ENCODE assay signal across 1 cellular context in genomic region chrX:50838820-50839600, GRCh38.
TF ChIP-seq lines count a peak whose summit lies in the region.

No MANE protein-coding gene starts in this region.

TF ChIP-seq in SK-N-SH treated with all-trans-retinoic acid at 6 μM for 48 hours, 23 proteins besides CTCF, POLR2A, EP300 and RAD21 (continued from another document):
- TF ChIP-seq, protein P1, sequence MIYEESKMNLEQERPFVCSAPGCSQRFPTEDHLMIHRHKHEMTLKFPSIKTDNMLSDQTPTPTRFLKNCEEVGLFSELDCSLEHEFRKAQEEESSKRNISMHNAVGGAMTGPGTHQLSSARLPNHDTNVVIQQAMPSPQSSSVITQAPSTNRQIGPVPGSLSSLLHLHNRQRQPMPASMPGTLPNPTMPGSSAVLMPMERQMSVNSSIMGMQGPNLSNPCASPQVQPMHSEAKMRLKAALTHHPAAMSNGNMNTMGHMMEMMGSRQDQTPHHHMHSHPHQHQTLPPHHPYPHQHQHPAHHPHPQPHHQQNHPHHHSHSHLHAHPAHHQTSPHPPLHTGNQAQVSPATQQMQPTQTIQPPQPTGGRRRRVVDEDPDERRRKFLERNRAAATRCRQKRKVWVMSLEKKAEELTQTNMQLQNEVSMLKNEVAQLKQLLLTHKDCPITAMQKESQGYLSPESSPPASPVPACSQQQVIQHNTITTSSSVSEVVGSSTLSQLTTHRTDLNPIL (CRISPR knock-in tag; IDR thresholded peaks at IDR 0.05; ENCODE audit: low read depth) = no peak
- TF ChIP-seq ZFP3 (CRISPR knock-in tag; IDR thresholded peaks at IDR 0.05) = no peak
- no peak for TF ChIP-seq TSHZ2 (CRISPR knock-in tag; IDR thresholded peaks at IDR 0.05)
- TF ChIP-seq OSR1 (CRISPR knock-in tag; IDR thresholded peaks at IDR 0.05) = no peak
- TF ChIP-seq RARB (CRISPR knock-in tag; IDR thresholded peaks at IDR 0.05) = no peak
- no peak for TF ChIP-seq BACH2 (CRISPR knock-in tag; IDR thresholded peaks at IDR 0.05; ENCODE audit: borderline replicate concordance)
- no peak for TF ChIP-seq ISL1 (CRISPR knock-in tag; IDR thresholded peaks at IDR 0.05)
- no peak for TF ChIP-seq ZC3H10 (CRISPR knock-in tag; IDR thresholded peaks at IDR 0.05)
- TF ChIP-seq TOX (CRISPR knock-in tag; IDR thresholded peaks at IDR 0.05; ENCODE audit: borderline replicate concordance) = no peak
TF ChIP-seq in SK-N-SH treated with all-trans-retinoic acid at 6 μM for 48 hours: peak in this region for 0.
